ENCODE assay signal across 1 cellular context in genomic region chr6:83708970-83709747, GRCh38.
TF ChIP-seq lines count a peak whose summit lies in the region.

SNAP91 (minus strand) TSS chr6:83709101; CDS start chr6:83707927, 1,174 bp downstream.

TF ChIP-seq in HepG2, 621 proteins besides CTCF, POLR2A, EP300 and RAD21 (continued from another document and continues in another):
- TF ChIP-seq, protein P1, sequence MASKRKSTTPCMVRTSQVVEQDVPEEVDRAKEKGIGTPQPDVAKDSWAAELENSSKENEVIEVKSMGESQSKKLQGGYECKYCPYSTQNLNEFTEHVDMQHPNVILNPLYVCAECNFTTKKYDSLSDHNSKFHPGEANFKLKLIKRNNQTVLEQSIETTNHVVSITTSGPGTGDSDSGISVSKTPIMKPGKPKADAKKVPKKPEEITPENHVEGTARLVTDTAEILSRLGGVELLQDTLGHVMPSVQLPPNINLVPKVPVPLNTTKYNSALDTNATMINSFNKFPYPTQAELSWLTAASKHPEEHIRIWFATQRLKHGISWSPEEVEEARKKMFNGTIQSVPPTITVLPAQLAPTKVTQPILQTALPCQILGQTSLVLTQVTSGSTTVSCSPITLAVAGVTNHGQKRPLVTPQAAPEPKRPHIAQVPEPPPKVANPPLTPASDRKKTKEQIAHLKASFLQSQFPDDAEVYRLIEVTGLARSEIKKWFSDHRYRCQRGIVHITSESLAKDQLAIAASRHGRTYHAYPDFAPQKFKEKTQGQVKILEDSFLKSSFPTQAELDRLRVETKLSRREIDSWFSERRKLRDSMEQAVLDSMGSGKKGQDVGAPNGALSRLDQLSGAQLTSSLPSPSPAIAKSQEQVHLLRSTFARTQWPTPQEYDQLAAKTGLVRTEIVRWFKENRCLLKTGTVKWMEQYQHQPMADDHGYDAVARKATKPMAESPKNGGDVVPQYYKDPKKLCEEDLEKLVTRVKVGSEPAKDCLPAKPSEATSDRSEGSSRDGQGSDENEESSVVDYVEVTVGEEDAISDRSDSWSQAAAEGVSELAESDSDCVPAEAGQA (IDR thresholded peaks at IDR 0.05; ENCODE audit: low read depth): no peak
- TF ChIP-seq, protein P1 (CRISPR knock-in tag; IDR thresholded peaks at IDR 0.05; ENCODE audit: borderline replicate concordance): no peak
- TF ChIP-seq THAP11 (CRISPR knock-in tag; IDR thresholded peaks at IDR 0.05) (no peak), AKAP8 (CRISPR knock-in tag; IDR thresholded peaks at IDR 0.05) (no peak), SP5 (CRISPR knock-in tag; IDR thresholded peaks at IDR 0.05; ENCODE audit: borderline replicate concordance, low read depth) (no peak), FOXM1 (CRISPR knock-in tag; IDR thresholded peaks at IDR 0.05) (no peak), AHDC1 (CRISPR knock-in tag; IDR thresholded peaks at IDR 0.05; ENCODE audit: borderline replicate concordance) (no peak), UBTF (CRISPR knock-in tag; IDR thresholded peaks at IDR 0.05) (peak; percentile 23; the same call in 1 of the 2 replicates), SMYD3 (CRISPR knock-in tag; IDR thresholded peaks at IDR 0.05) (no peak), TAF15 (IDR thresholded peaks at IDR 0.05; ENCODE audit: low read depth, low read length, poor library complexity, severe bottlenecking) (no peak), ZNF678 (CRISPR knock-in tag; IDR thresholded peaks at IDR 0.05) (no peak), ZNF687 (CRISPR knock-in tag; IDR thresholded peaks at IDR 0.05) (peak; percentile 38; the same call in 1 of the 2 replicates)
- TF ChIP-seq, protein P2, sequence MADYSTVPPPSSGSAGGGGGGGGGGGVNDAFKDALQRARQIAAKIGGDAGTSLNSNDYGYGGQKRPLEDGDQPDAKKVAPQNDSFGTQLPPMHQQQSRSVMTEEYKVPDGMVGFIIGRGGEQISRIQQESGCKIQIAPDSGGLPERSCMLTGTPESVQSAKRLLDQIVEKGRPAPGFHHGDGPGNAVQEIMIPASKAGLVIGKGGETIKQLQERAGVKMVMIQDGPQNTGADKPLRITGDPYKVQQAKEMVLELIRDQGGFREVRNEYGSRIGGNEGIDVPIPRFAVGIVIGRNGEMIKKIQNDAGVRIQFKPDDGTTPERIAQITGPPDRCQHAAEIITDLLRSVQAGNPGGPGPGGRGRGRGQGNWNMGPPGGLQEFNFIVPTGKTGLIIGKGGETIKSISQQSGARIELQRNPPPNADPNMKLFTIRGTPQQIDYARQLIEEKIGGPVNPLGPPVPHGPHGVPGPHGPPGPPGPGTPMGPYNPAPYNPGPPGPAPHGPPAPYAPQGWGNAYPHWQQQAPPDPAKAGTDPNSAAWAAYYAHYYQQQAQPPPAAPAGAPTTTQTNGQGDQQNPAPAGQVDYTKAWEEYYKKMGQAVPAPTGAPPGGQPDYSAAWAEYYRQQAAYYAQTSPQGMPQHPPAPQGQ (CRISPR knock-in tag; IDR thresholded peaks at IDR 0.05; ENCODE audit: borderline replicate concordance): no peak
- TF ChIP-seq, protein P3, sequence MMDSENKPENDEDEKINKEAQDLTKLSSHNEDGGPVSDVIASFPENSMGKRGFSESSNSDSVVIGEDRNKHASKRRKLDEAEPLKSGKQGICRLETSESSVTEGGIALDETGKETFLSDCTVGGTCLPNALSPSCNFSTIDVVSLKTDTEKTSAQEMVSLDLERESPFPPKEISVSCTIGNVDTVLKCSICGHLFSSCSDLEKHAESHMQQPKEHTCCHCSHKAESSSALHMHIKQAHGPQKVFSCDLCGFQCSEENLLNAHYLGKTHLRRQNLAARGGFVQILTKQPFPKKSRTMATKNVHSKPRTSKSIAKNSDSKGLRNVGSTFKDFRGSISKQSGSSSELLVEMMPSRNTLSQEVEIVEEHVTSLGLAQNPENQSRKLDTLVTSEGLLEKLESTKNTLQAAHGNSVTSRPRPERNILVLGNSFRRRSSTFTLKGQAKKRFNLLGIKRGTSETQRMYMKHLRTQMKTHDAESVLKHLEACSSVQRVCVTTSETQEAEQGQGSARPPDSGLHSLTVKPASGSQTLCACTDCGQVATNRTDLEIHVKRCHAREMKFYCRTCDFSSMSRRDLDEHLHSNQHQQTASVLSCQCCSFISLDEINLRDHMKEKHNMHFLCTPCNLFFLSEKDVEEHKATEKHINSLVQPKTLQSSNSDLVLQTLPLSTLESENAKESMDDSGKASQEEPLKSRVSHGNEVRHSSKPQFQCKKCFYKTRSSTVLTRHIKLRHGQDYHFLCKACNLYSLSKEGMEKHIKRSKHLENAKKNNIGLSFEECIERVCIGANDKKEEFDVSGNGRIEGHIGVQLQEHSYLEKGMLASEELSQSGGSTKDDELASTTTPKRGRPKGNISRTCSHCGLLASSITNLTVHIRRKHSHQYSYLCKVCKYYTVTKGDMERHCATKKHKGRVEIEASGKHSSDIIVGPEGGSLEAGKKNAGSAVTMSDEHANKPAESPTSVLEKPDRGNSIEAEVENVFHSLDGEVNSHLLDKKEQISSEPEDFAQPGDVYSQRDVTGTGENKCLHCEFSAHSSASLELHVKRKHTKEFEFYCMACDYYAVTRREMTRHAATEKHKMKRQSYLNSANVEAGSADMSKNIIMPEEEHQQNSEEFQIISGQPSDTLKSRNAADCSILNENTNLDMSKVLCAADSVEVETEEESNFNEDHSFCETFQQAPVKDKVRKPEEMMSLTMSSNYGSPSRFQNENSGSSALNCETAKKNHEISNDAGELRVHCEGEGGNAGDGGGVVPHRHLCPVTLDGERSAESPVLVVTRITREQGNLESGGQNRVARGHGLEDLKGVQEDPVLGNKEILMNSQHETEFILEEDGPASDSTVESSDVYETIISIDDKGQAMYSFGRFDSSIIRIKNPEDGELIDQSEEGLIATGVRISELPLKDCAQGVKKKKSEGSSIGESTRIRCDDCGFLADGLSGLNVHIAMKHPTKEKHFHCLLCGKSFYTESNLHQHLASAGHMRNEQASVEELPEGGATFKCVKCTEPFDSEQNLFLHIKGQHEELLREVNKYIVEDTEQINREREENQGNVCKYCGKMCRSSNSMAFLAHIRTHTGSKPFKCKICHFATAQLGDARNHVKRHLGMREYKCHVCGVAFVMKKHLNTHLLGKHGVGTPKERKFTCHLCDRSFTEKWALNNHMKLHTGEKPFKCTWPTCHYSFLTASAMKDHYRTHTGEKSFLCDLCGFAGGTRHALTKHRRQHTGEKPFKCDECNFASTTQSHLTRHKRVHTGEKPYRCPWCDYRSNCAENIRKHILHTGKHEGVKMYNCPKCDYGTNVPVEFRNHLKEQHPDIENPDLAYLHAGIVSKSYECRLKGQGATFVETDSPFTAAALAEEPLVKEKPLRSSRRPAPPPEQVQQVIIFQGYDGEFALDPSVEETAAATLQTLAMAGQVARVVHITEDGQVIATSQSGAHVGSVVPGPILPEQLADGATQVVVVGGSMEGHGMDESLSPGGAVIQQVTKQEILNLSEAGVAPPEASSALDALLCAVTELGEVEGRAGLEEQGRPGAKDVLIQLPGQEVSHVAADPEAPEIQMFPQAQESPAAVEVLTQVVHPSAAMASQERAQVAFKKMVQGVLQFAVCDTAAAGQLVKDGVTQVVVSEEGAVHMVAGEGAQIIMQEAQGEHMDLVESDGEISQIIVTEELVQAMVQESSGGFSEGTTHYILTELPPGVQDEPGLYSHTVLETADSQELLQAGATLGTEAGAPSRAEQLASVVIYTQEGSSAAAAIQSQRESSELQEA (CRISPR knock-in tag; IDR thresholded peaks at IDR 0.05; ENCODE audit: not compliant biosample characterization): peak; percentile 20
- TF ChIP-seq, protein P4, sequence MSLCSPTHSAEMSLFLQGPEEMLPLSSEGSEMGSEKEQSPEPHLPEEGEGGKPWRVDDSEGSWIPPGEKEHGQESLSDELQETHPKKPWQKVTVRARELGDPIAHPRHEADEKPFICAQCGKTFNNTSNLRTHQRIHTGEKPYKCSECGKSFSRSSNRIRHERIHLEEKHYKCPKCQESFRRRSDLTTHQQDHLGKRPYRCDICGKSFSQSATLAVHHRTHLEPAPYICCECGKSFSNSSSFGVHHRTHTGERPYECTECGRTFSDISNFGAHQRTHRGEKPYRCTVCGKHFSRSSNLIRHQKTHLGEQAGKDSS (CRISPR knock-in tag; IDR thresholded peaks at IDR 0.05; ENCODE audit: borderline replicate concordance, low read depth): no peak
